In the genomic region with DNA sequence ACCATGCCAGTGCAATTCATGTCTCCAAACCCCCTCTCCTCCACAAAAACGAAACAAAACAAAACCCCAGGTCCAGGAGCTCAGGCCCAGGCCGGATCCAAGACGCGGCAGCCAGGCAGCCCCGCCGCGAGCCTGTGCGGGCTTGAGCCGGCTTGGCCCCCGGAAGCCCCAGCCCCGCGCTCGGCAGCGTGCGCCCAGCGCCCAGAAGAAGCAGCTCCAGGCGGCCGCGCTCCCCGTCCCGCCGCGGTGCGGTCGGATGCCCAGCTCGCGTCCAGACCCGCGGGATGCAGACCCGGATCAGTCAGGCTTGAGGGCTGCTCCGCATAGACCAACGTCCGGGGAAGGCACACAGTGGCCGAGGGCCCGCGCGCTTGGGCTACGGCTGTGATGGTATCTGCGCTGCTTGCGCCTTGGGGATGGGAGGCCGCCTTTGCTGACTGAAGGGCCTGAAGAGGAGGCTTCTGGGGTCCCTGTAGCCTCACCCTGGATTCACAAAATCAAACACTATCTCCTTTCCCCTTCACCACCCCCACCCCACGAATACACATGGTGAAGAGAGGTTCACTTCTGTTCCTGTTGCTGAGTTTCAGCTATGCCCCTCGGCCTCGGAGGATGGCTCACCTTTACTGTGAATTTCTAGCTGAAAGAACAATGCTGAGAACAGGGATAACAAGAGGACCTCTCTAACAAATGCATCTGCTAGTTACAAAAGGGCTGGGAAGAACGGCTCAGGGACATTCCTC, we compare ENCODE assay signal across 9 cellular contexts.
DNase-seq lines count a peak whose midpoint lies in the region; ATAC-seq, FAIRE-seq and TF ChIP-seq lines count a peak whose summit lies in the region.
"Had no signal": no experiment of that assay in that cellular context is flagged by ENCODE, and none has a peak within 500 bp of the region (broad histone marks: within the 10 kb centered on the region; RNA-seq: fewer than 3 reads in every experiment).

No MANE protein-coding gene starts in this region.

- H3K79me2 ChIP-seq in K562 (ENCODE audit: control insufficient read depth, insufficient read depth, low read length) = no peaks in the 10 kb centered on the region
- H3K79me2 ChIP-seq in keratinocyte (ENCODE audit: control insufficient read depth, insufficient read depth, low read length) = no peaks in the 10 kb centered on the region

- ATAC-seq in K562 = no peak
- no peak for ATAC-seq in stimulated activated naive B cell treated with anti-CD40 and anti-IgM and Interleukin-4, amounts not matched to agents 10 μg/mL and 1 μg/mL and 100 μg/mL, for 72 hours (replicated peaks)

- H3K27me3 ChIP-seq in K562 (ENCODE audit: control insufficient read depth in 2 of 2, insufficient read depth in 2 of 2, low read length in 2 of 2) (peaks cover 83 to 86% of the 10 kb centered on the region in 2 experiments), keratinocyte (ENCODE audit: control insufficient read depth, extremely low read depth, insufficient read depth, low read length) (peaks cover 99% of the 10 kb centered on the region)

- H3K4me1 Mint-ChIP-seq in HFFc6 (ENCODE audit: low read depth) = peaks cover 7% of the 10 kb centered on the region; the same call in 1 of the 2 replicates
- peaks cover 46 to 83% of the 10 kb centered on the region in 2 donors for H3K4me1 Mint-ChIP-seq in stimulated activated naive B cell treated with anti-CD40 and anti-IgM and Interleukin-4, amounts not matched to agents 10 μg/mL and 1 μg/mL and 100 μg/mL, for 72 hours

- FAIRE-seq in K562 (lab: Jason Lieb, UNC) (no peak), keratinocyte (lab: Jason Lieb, UNC) (no peak), H54 (lab: Jason Lieb, UNC) (no peak)

- no peak overlapping the region for H3K27ac Mint-ChIP-seq in HFFc6
- peak overlapping the region; percentile 25 for H3K27ac Mint-ChIP-seq in stimulated activated naive B cell treated with anti-CD40 and anti-IgM and Interleukin-4, amounts not matched to agents 10 μg/mL and 1 μg/mL and 100 μg/mL, for 72 hours

- DNase-seq in HFFc6 (no peak), K562 (ENCODE audit: extremely low read depth in 1 of 4, low spot score in 3 of 4) (no peak), keratinocyte (ENCODE audit: low read depth, low spot score) (no peak), NCI-H2171 treated with DMSO at 0.1 percent for 48 hours (lab: John Stamatoyannopoulos, UW) (no peak), H54 (ENCODE audit: insufficient read length, low spot score) (no peak)
- no peak for DNase-seq in stimulated activated naive B cell treated with anti-CD40 and anti-IgM and Interleukin-4, amounts not matched to agents 10 μg/mL and 1 μg/mL and 100 μg/mL, for 72 hours
- no peak for DNase-seq in effector CD8-positive, alpha-beta T cell (lab: John Stamatoyannopoulos, UW)
- DNase-seq: NCI-H226 had no signal

- TF ChIP-seq CTCF in HFFc6 (IDR thresholded peaks at IDR 0.05) (no peak), K562 (IDR thresholded peaks at IDR 0.05 in 2 of 3, conservative IDR thresholded peaks at IDR 0.05 in 1 of 3; ENCODE audit: insufficient read depth in 2 of 3, low read depth in 1 of 3, low read length in 3 of 3) (no peak), keratinocyte (optimal IDR thresholded peaks at IDR 0.05 in 1 of 3, IDR thresholded peaks at IDR 0.05 in 1 of 3, conservative IDR thresholded peaks at IDR 0.05 in 1 of 3; ENCODE audit: extremely low read depth in 1 of 3, insufficient read depth in 2 of 3, low read length in 3 of 3) (no peak)

- H3K9ac ChIP-seq in K562 (ENCODE audit: insufficient read depth in 1 of 2, low read depth in 2 of 2, low read length in 2 of 2) (no peak overlapping the region), keratinocyte (ENCODE audit: control insufficient read depth, extremely low read depth, insufficient read depth, low read length) (no peak overlapping the region)

- H3K36me3 ChIP-seq in K562 (ENCODE audit: control insufficient read depth, insufficient read depth, low read length) (no peaks in the 10 kb centered on the region), keratinocyte (ENCODE audit: control insufficient read depth in 2 of 2, extremely low read depth in 1 of 2, insufficient read depth in 2 of 2, low read length in 2 of 2) (no peaks in the 10 kb centered on the region)
- H3K36me3 ChIP-seq: vagina had no signal

- H3K4me2 ChIP-seq in K562 (ENCODE audit: insufficient read depth, low read length) (no peak overlapping the region), keratinocyte (ENCODE audit: control insufficient read depth, extremely low read depth, insufficient read depth, low read depth, low read length) (peak overlapping the region; percentile 25)

- peaks cover 16% of the 10 kb centered on the region; the same call in 1 of the 2 replicates for H4K20me1 ChIP-seq in K562 (replicated peaks; ENCODE audit: control insufficient read depth, insufficient read depth, low read length)
- H4K20me1 ChIP-seq in keratinocyte (ENCODE audit: control insufficient read depth, extremely low read depth, insufficient read depth, low read length) = peaks cover 11% of the 10 kb centered on the region

- H3K4me1 ChIP-seq in K562 (replicated peaks in 1 of 2; ENCODE audit: control insufficient read depth in 2 of 2, insufficient read depth in 2 of 2, low read length in 2 of 2) = peaks cover 0 to 27% of the 10 kb centered on the region in 2 experiments; a peak in 1 of 5 replicates
- peaks cover 12% of the 10 kb centered on the region for H3K4me1 ChIP-seq in keratinocyte (ENCODE audit: control insufficient read depth, extremely low read depth, insufficient read depth, low read length)

- peak overlapping the region; percentile 70 for H3K4me3 Mint-ChIP-seq in HFFc6
- peak overlapping the region; percentile 13 to 47 for H3K4me3 Mint-ChIP-seq in stimulated activated naive B cell treated with anti-CD40 and anti-IgM and Interleukin-4, amounts not matched to agents 10 μg/mL and 1 μg/mL and 100 μg/mL, for 72 hours

- TF ChIP-seq POLR2A in K562 (conservative IDR thresholded peaks at IDR 0.05) (no peak), H54 (IDR thresholded peaks at IDR 0.05; ENCODE audit: low read depth, low read length) (no peak)

- no peaks in the 10 kb centered on the region for H3K9me3 ChIP-seq in K562 (replicated peaks; ENCODE audit: control insufficient read depth, insufficient read depth, low read depth, low read length)
- no peaks in the 10 kb centered on the region for H3K9me3 ChIP-seq in keratinocyte (ENCODE audit: control insufficient read depth, low read depth, low read length)
- H3K9me3 ChIP-seq: vagina had no signal

- dilution Hi-C loops in keratinocyte (cut with MboI; ENCODE audit: extremely low pct_ligation_motif_present, low sequenced_read_pairs) = no loop called here

- POLR2A ChIA-PET in K562 (lab: Yijun Ruan, JAX) = interaction anchor here (1.3 kb wide), 1 partner anchor 9 kb away, joined by 5 read pairs; no protein-coding TSS in a partner anchor

- peaks cover 65% of the 10 kb centered on the region for H3K27me3 Mint-ChIP-seq in HFFc6 (ENCODE audit: insufficient read depth)
- peaks cover 83 to 97% of the 10 kb centered on the region in 2 donors for H3K27me3 Mint-ChIP-seq in stimulated activated naive B cell treated with anti-CD40 and anti-IgM and Interleukin-4, amounts not matched to agents 10 μg/mL and 1 μg/mL and 100 μg/mL, for 72 hours

- no peaks in the 10 kb centered on the region; the same call in 1 of the 2 replicates for H3K9me3 Mint-ChIP-seq in HFFc6
- no peaks in the 10 kb centered on the region for H3K9me3 Mint-ChIP-seq in stimulated activated naive B cell treated with anti-CD40 and anti-IgM and Interleukin-4, amounts not matched to agents 10 μg/mL and 1 μg/mL and 100 μg/mL, for 72 hours

- BruUV-seq in K562 (replicated peaks; lab: Mats Ljungman, UMichigan) = no TSS peak

- 3% methylated on average over 45 of the region's 45 CpGs for WGBS in K562 (ENCODE audit: insufficient coverage, low coverage, missing lambda C conversion rate)

- peaks cover 4% of the 10 kb centered on the region; the same call in 1 of the 2 replicates for H3K36me3 Mint-ChIP-seq in HFFc6 (ENCODE audit: low read depth)
- no peaks in the 10 kb centered on the region for H3K36me3 Mint-ChIP-seq in stimulated activated naive B cell treated with anti-CD40 and anti-IgM and Interleukin-4, amounts not matched to agents 10 μg/mL and 1 μg/mL and 100 μg/mL, for 72 hours

- no peak for TF ChIP-seq RAD21 in K562 (CRISPR knock-in tag; conservative IDR thresholded peaks at IDR 0.05 in 1 of 2, IDR thresholded peaks at IDR 0.05 in 1 of 2)

- H3K4me3 ChIP-seq in K562 = no peak overlapping the region
- no peak overlapping the region for H3K4me3 ChIP-seq in keratinocyte (ENCODE audit: control insufficient read depth in 2 of 3, extremely low read depth in 1 of 3, insufficient read depth in 2 of 3, low read depth in 1 of 3, low read length in 3 of 3)

- no peak for TF ChIP-seq EP300 in K562 (IDR thresholded peaks at IDR 0.05; ENCODE audit: low read length)

- in situ Hi-C loops in K562 (cut with MboI) = loop anchor here (25.0 kb wide), 1 partner anchor 384 kb away; no protein-coding TSS in a partner anchor

- H2AFZ ChIP-seq in K562 (ENCODE audit: low read depth, low read length) = no peak overlapping the region
- H2AFZ ChIP-seq in keratinocyte (ENCODE audit: control insufficient read depth, low read length) = no peak overlapping the region

- H3K9me1 ChIP-seq in K562 (ENCODE audit: control insufficient read depth, insufficient read depth, low read length) (no peaks in the 10 kb centered on the region), keratinocyte (ENCODE audit: control insufficient read depth, extremely low read depth, insufficient read depth, low read length) (no peaks in the 10 kb centered on the region)

- H3K27ac ChIP-seq in K562 (ENCODE audit: extremely low read depth, low read depth, low read length) (no peak overlapping the region), keratinocyte (ENCODE audit: control insufficient read depth, insufficient read depth, low read length) (no peak overlapping the region)
- H3K27ac ChIP-seq: vagina had no signal

- intact Hi-C loops in K562 (cut with micrococcal nuclease) = no loop called here

- CTCF ChIA-PET in K562 (lab: Yijun Ruan, JAX; ENCODE audit: low intra/inter-chr PET ratio) = no interaction called here
